In genomic region chr1:233735331-233735730, GRCh38 we compare ENCODE assay signal across 24 cellular contexts.
"Had no signal": no experiment of that assay in that cellular context is flagged by ENCODE, and none has a peak within 500 bp of the region (broad histone marks: within the 10 kb centered on the region; RNA-seq: fewer than 3 reads in every experiment).

No MANE protein-coding gene starts in this region.

- H3K4me1 ChIP-seq: esophagus muscularis mucosa, heart right ventricle, lower lobe of right lung, parathyroid adenoma, right lobe of liver, stomach had no signal

- FAIRE-seq: endothelial cell of umbilical vein, keratinocyte, small intestine had no signal

- H3K27me3 ChIP-seq: esophagus muscularis mucosa, heart right ventricle, right lobe of liver, stomach, thyroid gland had no signal

- DNase-seq: dermis blood vessel endothelial cell; effector memory CD4-positive, alpha-beta T cell; foreskin melanocyte; glutamatergic neuron; heart right ventricle; hippocampal formation; immature natural killer cell; left ventricle myocardium superior; lower lobe of right lung; natural killer cell; right lobe of liver; small intestine; stimulated activated CD4-positive, alpha-beta T cell treated with anti-CD3 and anti-CD28 coated beads, Interleukin-12 subunit alpha, Interleukin-12 subunit beta, amount 100 ng/mL, for 4 hours; stimulated activated CD4-positive, alpha-beta T cell treated with anti-CD3 and anti-CD28 coated beads, Interleukin-1b, Interleukin-23, amount 100 ng/mL, for 48 hours; stimulated activated CD4-positive, alpha-beta T cell treated with anti-CD3 and anti-CD28 coated beads, Interleukin-4, amount 100 ng/mL, for 1 hour; stimulated activated CD8-positive, alpha-beta memory T cell treated with anti-CD3 and anti-CD28 coated beads, Interleukin-4, amount 100 ng/mL, for 48 hours; stimulated activated naive CD4-positive, alpha-beta T cell; stomach; thyroid gland had no signal

- H3K79me2 ChIP-seq: parathyroid adenoma had no signal

- H3K4me3 ChIP-seq: coronary artery, esophagus muscularis mucosa, heart right ventricle, lower lobe of right lung, right lobe of liver, stomach, thyroid gland had no signal

- H2AFZ ChIP-seq: parathyroid adenoma had no signal

- ATAC-seq: heart right ventricle, left ventricle myocardium superior, lower lobe of right lung, natural killer cell, right lobe of liver had no signal

- H3K9me3 ChIP-seq: esophagus muscularis mucosa, heart right ventricle, lower lobe of right lung, right lobe of liver, stomach, thyroid gland had no signal

- H3K27ac ChIP-seq: coronary artery, esophagus muscularis mucosa, heart right ventricle, lower lobe of right lung, parathyroid adenoma, right lobe of liver, stomach, thyroid gland had no signal

- H3K9ac ChIP-seq: parathyroid adenoma had no signal

- H3K36me3 ChIP-seq: esophagus muscularis mucosa, heart right ventricle, lower lobe of right lung, right lobe of liver, stomach, thyroid gland had no signal
